ENCODE assay signal across 11 cellular contexts in genomic region chr14:61811882-61812346, GRCh38. TPM values are rescaled to one million over a fixed set of nuclear protein-coding genes. Genes with fewer than 3 reads are reported as not detected.
DNase-seq lines count a peak whose midpoint lies in the region; ATAC-seq and TF ChIP-seq lines count a peak whose summit lies in the region.
"Had no signal": no experiment of that assay in that cellular context is flagged by ENCODE, and none has a peak within 500 bp of the region (broad histone marks: within the 10 kb centered on the region; RNA-seq: fewer than 3 reads in every experiment).

No MANE protein-coding gene starts in this region.

- TF ChIP-seq CTCF in mammary epithelial cell (conservative IDR thresholded peaks at IDR 0.05 in 1 of 2, IDR thresholded peaks at IDR 0.05 in 1 of 2; ENCODE audit: extremely low read depth in 1 of 2, insufficient read depth in 1 of 2, low read depth in 1 of 2, low read length in 2 of 2), result no peak
- no peak for TF ChIP-seq CTCF in MCF 10A (IDR thresholded peaks at IDR 0.05; ENCODE audit: unreplicated experiment)

- H3K27me3 Mint-ChIP-seq in MCF 10A (ENCODE audit: insufficient read depth, unreplicated experiment), result peaks cover 17% of the 10 kb centered on the region
- peaks cover 74% of the 10 kb centered on the region for H3K27me3 Mint-ChIP-seq in activated naive CD8-positive, alpha-beta T cell treated with anti-CD3 and anti-CD28 coated beads, Interleukin-2, amount 10 ng/mL, durations not matched to agents 7 days and 5 days
- peaks cover 23 to 28% (median 23%) of the 10 kb centered on the region in 3 donors for H3K27me3 Mint-ChIP-seq in immature natural killer cell (ENCODE audit: low read depth in 3 of 3)

- CTCF ChIA-PET in mammary epithelial cell (lab: Charles Lee; ENCODE audit: low non-redundant PET), result no interaction called here
- CTCF ChIA-PET in MCF 10A (lab: Yijun Ruan, JAX), result interaction anchor here (0.7 kb wide), 1 partner anchor 1496 kb away, joined by 3 read pairs; no protein-coding TSS in a partner anchor

- H3K79me2 ChIP-seq in mammary epithelial cell (ENCODE audit: insufficient read depth, low read length), result no peaks in the 10 kb centered on the region

- H2AFZ ChIP-seq in mammary epithelial cell (ENCODE audit: low read depth, low read length), result peak overlapping the region; percentile 24

- no peak overlapping the region for H3K4me3 ChIP-seq in mammary epithelial cell (replicated peaks in 1 of 3; ENCODE audit: insufficient read depth in 1 of 3, low read depth in 2 of 3, low read length in 3 of 3)

- H3K4me1 ChIP-seq in mammary epithelial cell (ENCODE audit: insufficient read depth, low read length), result peaks cover 5% of the 10 kb centered on the region

- DNase-seq in mammary epithelial cell (no peak), MCF 10A (ENCODE audit: unreplicated experiment) (no peak), immature natural killer cell (no peak), C1 segment of cervical spinal cord (lab: John Stamatoyannopoulos, UW) (no peak), HuH-7.5 (ENCODE audit: low spot score) (no peak)
- no peak for DNase-seq in activated naive CD8-positive, alpha-beta T cell treated with anti-CD3 and anti-CD28 coated beads, Interleukin-2, amount 10 ng/mL, durations not matched to agents 7 days and 5 days
- no peak for DNase-seq in activated CD4-positive, CD25-positive, alpha-beta regulatory T cell treated with anti-CD3 and anti-CD28 coated beads, Interleukin-2, amount 50 U/mL, for 72 hours
- DNase-seq: NCI-H187 treated with DMSO at 0.1 percent for 48 hours, sigmoid colon had no signal

- H3K4me2 ChIP-seq in mammary epithelial cell (ENCODE audit: insufficient read depth, low read depth, low read length), result no peak overlapping the region

- in situ Hi-C loops in mammary epithelial cell (cut with MboI; ENCODE audit: low sequenced_read_pairs in 2 of 2), result no loop called here

- POLR2A ChIA-PET in MCF 10A (lab: Yijun Ruan, JAX), result no interaction called here
- POLR2A ChIA-PET in activated naive CD8-positive, alpha-beta T cell treated with anti-CD3 and anti-CD28 coated beads, Interleukin-2, amount 10 ng/mL, durations not matched to agents 7 days and 5 days (lab: Charles Lee), result no interaction called here

- no peaks in the 10 kb centered on the region for H4K20me1 ChIP-seq in mammary epithelial cell (ENCODE audit: insufficient read depth, low read length)

- no peak overlapping the region for H3K27ac Mint-ChIP-seq in MCF 10A (ENCODE audit: low read depth, unreplicated experiment)
- H3K27ac Mint-ChIP-seq in activated naive CD8-positive, alpha-beta T cell treated with anti-CD3 and anti-CD28 coated beads, Interleukin-2, amount 10 ng/mL, durations not matched to agents 7 days and 5 days, result no peak overlapping the region
- no peak overlapping the region for H3K27ac Mint-ChIP-seq in immature natural killer cell

- WGBS in mammary epithelial cell (ENCODE audit: low coverage, missing lambda C conversion rate), result 94% methylated on average over 15 of the region's 15 CpGs

- intact Hi-C loops in mammary epithelial cell (cut with micrococcal nuclease), result loop anchor here (1.0 kb wide), 1 partner anchor 34 kb away; no protein-coding TSS in a partner anchor
- intact Hi-C loops in MCF 10A (cut with micrococcal nuclease), result no loop called here

- H3K4me1 Mint-ChIP-seq in MCF 10A (ENCODE audit: insufficient read depth, unreplicated experiment) (no peaks in the 10 kb centered on the region), immature natural killer cell (peaks cover 0 to 9% of the 10 kb centered on the region in 2 donors)
- H3K4me1 Mint-ChIP-seq in activated naive CD8-positive, alpha-beta T cell treated with anti-CD3 and anti-CD28 coated beads, Interleukin-2, amount 10 ng/mL, durations not matched to agents 7 days and 5 days, result peaks cover 4% of the 10 kb centered on the region

- no peak overlapping the region for H3K4me3 Mint-ChIP-seq in MCF 10A (ENCODE audit: unreplicated experiment)
- peak overlapping the region; percentile 80 for H3K4me3 Mint-ChIP-seq in activated naive CD8-positive, alpha-beta T cell treated with anti-CD3 and anti-CD28 coated beads, Interleukin-2, amount 10 ng/mL, durations not matched to agents 7 days and 5 days
- peak overlapping the region in 3 of 5 donors; percentile 47 to 62 (median 49) for H3K4me3 Mint-ChIP-seq in immature natural killer cell

- H3K27me3 ChIP-seq in mammary epithelial cell (ENCODE audit: insufficient read depth, low read length), result peaks cover 28% of the 10 kb centered on the region

- dilution Hi-C loops in mammary epithelial cell (cut with HindIII; ENCODE audit: low sequenced_read_pairs), result no loop called here

- H3K27ac ChIP-seq in mammary epithelial cell (ENCODE audit: insufficient read depth, low read depth, low read length), result no peak overlapping the region
- peak overlapping the region; percentile 46 for H3K27ac ChIP-seq in temporal lobe (ENCODE audit: low read depth, low read length)
- H3K27ac ChIP-seq: RWPE1, sigmoid colon had no signal

- H3K9me3 ChIP-seq in mammary epithelial cell (replicated peaks; ENCODE audit: insufficient read depth, low read length), result no peaks in the 10 kb centered on the region

- no peaks in the 10 kb centered on the region for H3K9me3 Mint-ChIP-seq in MCF 10A (ENCODE audit: unreplicated experiment)
- no peaks in the 10 kb centered on the region for H3K9me3 Mint-ChIP-seq in activated naive CD8-positive, alpha-beta T cell treated with anti-CD3 and anti-CD28 coated beads, Interleukin-2, amount 10 ng/mL, durations not matched to agents 7 days and 5 days
- no peaks in the 10 kb centered on the region for H3K9me3 Mint-ChIP-seq in immature natural killer cell

- H3K36me3 Mint-ChIP-seq in MCF 10A (ENCODE audit: insufficient read depth, unreplicated experiment) (no peaks in the 10 kb centered on the region), immature natural killer cell (peaks cover 0 to 6% (median 0%) of the 10 kb centered on the region in 3 donors)
- peaks cover 4% of the 10 kb centered on the region for H3K36me3 Mint-ChIP-seq in activated naive CD8-positive, alpha-beta T cell treated with anti-CD3 and anti-CD28 coated beads, Interleukin-2, amount 10 ng/mL, durations not matched to agents 7 days and 5 days

- no TSS peak for BruUV-seq in mammary epithelial cell (replicated peaks; lab: Mats Ljungman, UMichigan)
- no TSS peak for BruUV-seq in MCF 10A (replicated peaks; lab: Mats Ljungman, UMichigan)

- no peak overlapping the region for H3K9ac ChIP-seq in mammary epithelial cell (ENCODE audit: insufficient read depth, low read length)

- no peaks in the 10 kb centered on the region for H3K36me3 ChIP-seq in mammary epithelial cell (ENCODE audit: insufficient read depth, low read length)
- H3K36me3 ChIP-seq: sigmoid colon had no signal

- no peak for ATAC-seq in activated naive CD8-positive, alpha-beta T cell treated with anti-CD3 and anti-CD28 coated beads, Interleukin-2, amount 10 ng/mL, durations not matched to agents 7 days and 5 days (ENCODE audit: low read depth)

RNA-seq across cellular contexts. Expression of gene SYT16, which starts 0.6 kb away (rescaled TPM):
- total RNA-seq in mammary epithelial cell, result 1 to 10 TPM in 1 of 2 donors, under 1 TPM in 1; 0.17 to 1.8 TPM
- 0.36 TPM for polyA plus RNA-seq in mammary epithelial cell
- 0.88 TPM for polyA minus RNA-seq in mammary epithelial cell
- total RNA-seq in MCF 10A (2022), result 0.25 TPM in 1 of 2 replicates, not detected in the other
- not detected for total RNA-seq in activated naive CD8-positive, alpha-beta T cell treated with anti-CD3 and anti-CD28 coated beads, Interleukin-2, amount 10 ng/mL, durations not matched to agents 7 days and 5 days
- polyA plus RNA-seq in immature natural killer cell, result not detected
- total RNA-seq in temporal lobe, result 84.3 TPM

RNA-seq across cellular contexts. Expression of gene SNAPC1, which starts 49.7 kb away (rescaled TPM):
- total RNA-seq in mammary epithelial cell, result 10 to 100 TPM; 12.2 to 13.0 TPM
- polyA plus RNA-seq in mammary epithelial cell, result 5.9 TPM
- 4.4 TPM for polyA minus RNA-seq in mammary epithelial cell
- total RNA-seq in MCF 10A (2022), result 18.4 and 21.0 TPM in 2 replicates
- total RNA-seq in activated naive CD8-positive, alpha-beta T cell treated with anti-CD3 and anti-CD28 coated beads, Interleukin-2, amount 10 ng/mL, durations not matched to agents 7 days and 5 days, result 1 to 10 TPM; 5.1 to 5.5 TPM
- polyA plus RNA-seq in immature natural killer cell, result 1 to 10 TPM; 2.0 to 4.0 (median 3.4) TPM
- total RNA-seq in temporal lobe, result 3.4 TPM

Comparison
In these comparisons a context has a peak if more than half of its experiments do, and no peak if none do; other contexts are left out.
1. RNA of gene SYT16, which starts 0.6 kb away (total RNA-seq): 84.3 TPM in temporal lobe (single experiment); 0.17 to 1.8 TPM in mammary epithelial cell, 0.25 TPM in MCF 10A and not detected in activated naive CD8-positive, alpha-beta T cell treated with anti-CD3 and anti-CD28 coated beads, Interleukin-2, amount 10 ng/mL, durations not matched to agents 7 days and 5 days; every median in the first group is over 10 times any median in the second.